17 cellular contexts compared by ENCODE assay signal in genomic region chr13:31105856-31106255, GRCh38.
"Had no signal": no experiment of that assay in that cellular context is flagged by ENCODE, and none has a peak within 500 bp of the region (broad histone marks: within the 10 kb centered on the region; RNA-seq: fewer than 3 reads in every experiment).

No MANE protein-coding gene starts in this region.

- H3K4me3 Mint-ChIP-seq: dendritic cell treated with granulocyte-macrophage colony-stimulating factor and Interleukin-4, amounts not matched to agents 40 ng/mL and 50 ng/mL, for 4 days; effector memory CD8-positive, alpha-beta T cell; immature natural killer cell; naive B cell had no signal

- ATAC-seq: effector memory CD8-positive, alpha-beta T cell; foreskin keratinocyte; gastroesophageal sphincter; heart left ventricle; left ventricle myocardium superior had no signal

- H3K4me1 Mint-ChIP-seq: immature natural killer cell, naive B cell had no signal

- DNase-seq: cortex of kidney; effector CD8-positive, alpha-beta T cell; effector memory CD8-positive, alpha-beta T cell; foreskin keratinocyte; heart left ventricle; hypothalamus; immature natural killer cell; left cardiac atrium; left lung; left ventricle myocardium superior; lower lobe of right lung; midbrain; naive B cell had no signal

- H3K27ac Mint-ChIP-seq: dendritic cell treated with granulocyte-macrophage colony-stimulating factor and Interleukin-4, amounts not matched to agents 40 ng/mL and 50 ng/mL, for 4 days; effector memory CD8-positive, alpha-beta T cell; immature natural killer cell; naive B cell had no signal

- H3K9me3 Mint-ChIP-seq: dendritic cell treated with granulocyte-macrophage colony-stimulating factor and Interleukin-4, amounts not matched to agents 40 ng/mL and 50 ng/mL, for 4 days; effector memory CD8-positive, alpha-beta T cell; immature natural killer cell; naive B cell had no signal

- H3K4me3 ChIP-seq: esophagus muscularis mucosa, gastroesophageal sphincter, heart left ventricle, hepatocyte, left lung, lower lobe of right lung had no signal

- H3K36me3 Mint-ChIP-seq: immature natural killer cell, naive B cell had no signal

- H3K27ac ChIP-seq: esophagus muscularis mucosa, foreskin keratinocyte, gastroesophageal sphincter, heart left ventricle, hepatocyte, left lung, lower lobe of right lung had no signal
